2 cellular contexts compared by ENCODE assay signal in the genomic region with DNA sequence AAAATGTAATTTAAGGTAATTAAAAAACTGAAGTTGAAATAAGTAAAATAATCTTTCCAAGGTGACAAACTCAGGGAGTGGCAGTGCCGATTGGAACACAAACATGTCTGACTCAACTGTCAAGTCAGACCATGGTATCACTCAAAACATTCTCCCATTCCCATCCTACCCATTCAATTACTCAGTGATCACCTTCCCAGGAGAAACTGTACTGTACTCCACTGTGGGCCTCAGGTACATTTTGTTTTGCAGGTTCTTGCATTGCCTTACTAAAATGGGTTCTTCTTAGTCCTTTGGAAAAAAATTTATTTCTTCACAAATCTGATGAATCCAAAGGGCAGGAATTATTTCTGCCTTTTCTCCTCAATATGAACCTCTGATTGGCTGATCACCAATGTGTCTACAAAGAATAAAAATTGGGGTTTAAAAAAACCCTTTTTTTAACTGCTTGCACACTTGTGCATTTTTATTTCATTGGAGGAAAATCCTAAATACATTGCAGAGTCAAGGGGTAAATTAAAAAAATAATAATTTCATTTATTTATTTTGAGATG.
TF ChIP-seq lines count a peak whose summit lies in the region.

No MANE protein-coding gene starts in this region.

TF ChIP-seq in GM23338, 12 proteins besides CTCF, POLR2A, EP300 and RAD21 (continued from another document):
- TF ChIP-seq, protein P1, sequence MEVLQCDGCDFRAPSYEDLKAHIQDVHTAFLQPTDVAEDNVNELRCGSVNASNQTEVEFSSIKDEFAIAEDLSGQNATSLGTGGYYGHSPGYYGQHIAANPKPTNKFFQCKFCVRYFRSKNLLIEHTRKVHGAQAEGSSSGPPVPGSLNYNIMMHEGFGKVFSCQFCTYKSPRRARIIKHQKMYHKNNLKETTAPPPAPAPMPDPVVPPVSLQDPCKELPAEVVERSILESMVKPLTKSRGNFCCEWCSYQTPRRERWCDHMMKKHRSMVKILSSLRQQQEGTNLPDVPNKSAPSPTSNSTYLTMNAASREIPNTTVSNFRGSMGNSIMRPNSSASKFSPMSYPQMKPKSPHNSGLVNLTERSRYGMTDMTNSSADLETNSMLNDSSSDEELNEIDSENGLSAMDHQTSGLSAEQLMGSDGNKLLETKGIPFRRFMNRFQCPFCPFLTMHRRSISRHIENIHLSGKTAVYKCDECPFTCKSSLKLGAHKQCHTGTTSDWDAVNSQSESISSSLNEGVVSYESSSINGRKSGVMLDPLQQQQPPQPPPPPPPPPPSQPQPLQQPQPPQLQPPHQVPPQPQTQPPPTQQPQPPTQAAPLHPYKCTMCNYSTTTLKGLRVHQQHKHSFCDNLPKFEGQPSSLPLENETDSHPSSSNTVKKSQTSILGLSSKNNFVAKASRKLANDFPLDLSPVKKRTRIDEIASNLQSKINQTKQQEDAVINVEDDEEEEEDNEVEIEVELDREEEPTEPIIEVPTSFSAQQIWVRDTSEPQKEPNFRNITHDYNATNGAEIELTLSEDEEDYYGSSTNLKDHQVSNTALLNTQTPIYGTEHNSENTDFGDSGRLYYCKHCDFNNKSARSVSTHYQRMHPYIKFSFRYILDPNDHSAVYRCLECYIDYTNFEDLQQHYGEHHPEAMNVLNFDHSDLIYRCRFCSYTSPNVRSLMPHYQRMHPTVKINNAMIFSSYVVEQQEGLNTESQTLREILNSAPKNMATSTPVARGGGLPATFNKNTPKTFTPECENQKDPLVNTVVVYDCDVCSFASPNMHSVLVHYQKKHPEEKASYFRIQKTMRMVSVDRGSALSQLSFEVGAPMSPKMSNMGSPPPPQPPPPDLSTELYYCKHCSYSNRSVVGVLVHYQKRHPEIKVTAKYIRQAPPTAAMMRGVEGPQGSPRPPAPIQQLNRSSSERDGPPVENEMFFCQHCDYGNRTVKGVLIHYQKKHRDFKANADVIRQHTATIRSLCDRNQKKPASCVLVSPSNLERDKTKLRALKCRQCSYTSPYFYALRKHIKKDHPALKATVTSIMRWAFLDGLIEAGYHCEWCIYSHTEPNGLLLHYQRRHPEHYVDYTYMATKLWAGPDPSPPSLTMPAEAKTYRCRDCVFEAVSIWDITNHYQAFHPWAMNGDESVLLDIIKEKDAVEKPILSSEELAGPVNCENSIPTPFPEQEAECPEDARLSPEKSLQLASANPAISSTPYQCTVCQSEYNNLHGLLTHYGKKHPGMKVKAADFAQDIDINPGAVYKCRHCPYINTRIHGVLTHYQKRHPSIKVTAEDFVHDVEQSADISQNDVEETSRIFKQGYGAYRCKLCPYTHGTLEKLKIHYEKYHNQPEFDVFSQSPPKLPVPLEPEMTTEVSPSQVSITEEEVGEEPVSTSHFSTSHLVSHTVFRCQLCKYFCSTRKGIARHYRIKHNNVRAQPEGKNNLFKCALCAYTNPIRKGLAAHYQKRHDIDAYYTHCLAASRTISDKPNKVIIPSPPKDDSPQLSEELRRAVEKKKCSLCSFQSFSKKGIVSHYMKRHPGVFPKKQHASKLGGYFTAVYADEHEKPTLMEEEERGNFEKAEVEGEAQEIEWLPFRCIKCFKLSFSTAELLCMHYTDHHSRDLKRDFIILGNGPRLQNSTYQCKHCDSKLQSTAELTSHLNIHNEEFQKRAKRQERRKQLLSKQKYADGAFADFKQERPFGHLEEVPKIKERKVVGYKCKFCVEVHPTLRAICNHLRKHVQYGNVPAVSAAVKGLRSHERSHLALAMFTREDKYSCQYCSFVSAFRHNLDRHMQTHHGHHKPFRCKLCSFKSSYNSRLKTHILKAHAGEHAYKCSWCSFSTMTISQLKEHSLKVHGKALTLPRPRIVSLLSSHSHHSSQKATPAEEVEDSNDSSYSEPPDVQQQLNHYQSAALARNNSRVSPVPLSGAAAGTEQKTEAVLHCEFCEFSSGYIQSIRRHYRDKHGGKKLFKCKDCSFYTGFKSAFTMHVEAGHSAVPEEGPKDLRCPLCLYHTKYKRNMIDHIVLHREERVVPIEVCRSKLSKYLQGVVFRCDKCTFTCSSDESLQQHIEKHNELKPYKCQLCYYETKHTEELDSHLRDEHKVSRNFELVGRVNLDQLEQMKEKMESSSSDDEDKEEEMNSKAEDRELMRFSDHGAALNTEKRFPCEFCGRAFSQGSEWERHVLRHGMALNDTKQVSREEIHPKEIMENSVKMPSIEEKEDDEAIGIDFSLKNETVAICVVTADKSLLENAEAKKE (CRISPR knock-in tag; IDR thresholded peaks at IDR 0.05), result no peak
- no peak for TF ChIP-seq JUNB (IDR thresholded peaks at IDR 0.05; ENCODE audit: unreplicated experiment)
- no peak for TF ChIP-seq NANOG (IDR thresholded peaks at IDR 0.05; ENCODE audit: borderline replicate concordance)
- no peak for TF ChIP-seq POLR2AphosphoS5 (IDR thresholded peaks at IDR 0.05; ENCODE audit: low read depth)
- no peak for TF ChIP-seq STAT1 (IDR thresholded peaks at IDR 0.05; ENCODE audit: unreplicated experiment)
- TF ChIP-seq EZH2phosphoT487 (IDR thresholded peaks at IDR 0.05; ENCODE audit: unreplicated experiment), result no peak
- TF ChIP-seq ZNF331 (CRISPR knock-in tag; IDR thresholded peaks at IDR 0.05; ENCODE audit: low read depth), result no peak
- TF ChIP-seq, protein P2, sequence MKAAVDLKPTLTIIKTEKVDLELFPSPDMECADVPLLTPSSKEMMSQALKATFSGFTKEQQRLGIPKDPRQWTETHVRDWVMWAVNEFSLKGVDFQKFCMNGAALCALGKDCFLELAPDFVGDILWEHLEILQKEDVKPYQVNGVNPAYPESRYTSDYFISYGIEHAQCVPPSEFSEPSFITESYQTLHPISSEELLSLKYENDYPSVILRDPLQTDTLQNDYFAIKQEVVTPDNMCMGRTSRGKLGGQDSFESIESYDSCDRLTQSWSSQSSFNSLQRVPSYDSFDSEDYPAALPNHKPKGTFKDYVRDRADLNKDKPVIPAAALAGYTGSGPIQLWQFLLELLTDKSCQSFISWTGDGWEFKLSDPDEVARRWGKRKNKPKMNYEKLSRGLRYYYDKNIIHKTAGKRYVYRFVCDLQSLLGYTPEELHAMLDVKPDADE (IDR thresholded peaks at IDR 0.05), result no peak

TF ChIP-seq in K562, 482 proteins besides CTCF, POLR2A, EP300 and RAD21 (continued from another document and continues in another):
- TF ChIP-seq, protein P3, sequence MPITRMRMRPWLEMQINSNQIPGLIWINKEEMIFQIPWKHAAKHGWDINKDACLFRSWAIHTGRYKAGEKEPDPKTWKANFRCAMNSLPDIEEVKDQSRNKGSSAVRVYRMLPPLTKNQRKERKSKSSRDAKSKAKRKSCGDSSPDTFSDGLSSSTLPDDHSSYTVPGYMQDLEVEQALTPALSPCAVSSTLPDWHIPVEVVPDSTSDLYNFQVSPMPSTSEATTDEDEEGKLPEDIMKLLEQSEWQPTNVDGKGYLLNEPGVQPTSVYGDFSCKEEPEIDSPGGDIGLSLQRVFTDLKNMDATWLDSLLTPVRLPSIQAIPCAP (CRISPR knock-in tag; IDR thresholded peaks at IDR 0.05; ENCODE audit: borderline replicate concordance), result no peak
- TF ChIP-seq POLR3G (IDR thresholded peaks at IDR 0.05; ENCODE audit: extremely low read depth, insufficient read length, insufficient replicate concordance) (no peak), SNIP1 (IDR thresholded peaks at IDR 0.05; ENCODE audit: low read depth) (no peak), ZNF707 (CRISPR knock-in tag; conservative IDR thresholded peaks at IDR 0.05) (no peak), NRF1 (conservative IDR thresholded peaks at IDR 0.05 in 1 of 2, IDR thresholded peaks at IDR 0.05 in 1 of 2) (no peak), PHF20 (IDR thresholded peaks at IDR 0.05; ENCODE audit: partially characterized antibody) (no peak), HLTF (IDR thresholded peaks at IDR 0.05) (no peak), ZC3H11A (IDR thresholded peaks at IDR 0.05; ENCODE audit: low read depth, low read length) (no peak), NFE2L1 (tag; IDR thresholded peaks at IDR 0.05; ENCODE audit: borderline replicate concordance, low read depth) (no peak; the same call in 1 of the 2 replicates), CHD2 (IDR thresholded peaks at IDR 0.05; ENCODE audit: low read depth, low read length) (no peak), NFATC3 (IDR thresholded peaks at IDR 0.05) (no peak), HDAC1 (IDR thresholded peaks at IDR 0.05) (no peak), PTTG1 (tag; IDR thresholded peaks at IDR 0.05; ENCODE audit: low read depth) (no peak), PTRF (tag; IDR thresholded peaks at IDR 0.05) (peak; percentile 30; the same call in 1 of the 2 replicates), FOXJ2 (tag; IDR thresholded peaks at IDR 0.05) (no peak; the same call in 1 of the 2 replicates), ZNF436 (CRISPR knock-in tag; IDR thresholded peaks at IDR 0.05) (no peak), ZFP36 (IDR thresholded peaks at IDR 0.05; ENCODE audit: low read depth, low read length, partially characterized antibody) (no peak), CC2D1A (IDR thresholded peaks at IDR 0.05) (no peak)
- TF ChIP-seq, protein P4, sequence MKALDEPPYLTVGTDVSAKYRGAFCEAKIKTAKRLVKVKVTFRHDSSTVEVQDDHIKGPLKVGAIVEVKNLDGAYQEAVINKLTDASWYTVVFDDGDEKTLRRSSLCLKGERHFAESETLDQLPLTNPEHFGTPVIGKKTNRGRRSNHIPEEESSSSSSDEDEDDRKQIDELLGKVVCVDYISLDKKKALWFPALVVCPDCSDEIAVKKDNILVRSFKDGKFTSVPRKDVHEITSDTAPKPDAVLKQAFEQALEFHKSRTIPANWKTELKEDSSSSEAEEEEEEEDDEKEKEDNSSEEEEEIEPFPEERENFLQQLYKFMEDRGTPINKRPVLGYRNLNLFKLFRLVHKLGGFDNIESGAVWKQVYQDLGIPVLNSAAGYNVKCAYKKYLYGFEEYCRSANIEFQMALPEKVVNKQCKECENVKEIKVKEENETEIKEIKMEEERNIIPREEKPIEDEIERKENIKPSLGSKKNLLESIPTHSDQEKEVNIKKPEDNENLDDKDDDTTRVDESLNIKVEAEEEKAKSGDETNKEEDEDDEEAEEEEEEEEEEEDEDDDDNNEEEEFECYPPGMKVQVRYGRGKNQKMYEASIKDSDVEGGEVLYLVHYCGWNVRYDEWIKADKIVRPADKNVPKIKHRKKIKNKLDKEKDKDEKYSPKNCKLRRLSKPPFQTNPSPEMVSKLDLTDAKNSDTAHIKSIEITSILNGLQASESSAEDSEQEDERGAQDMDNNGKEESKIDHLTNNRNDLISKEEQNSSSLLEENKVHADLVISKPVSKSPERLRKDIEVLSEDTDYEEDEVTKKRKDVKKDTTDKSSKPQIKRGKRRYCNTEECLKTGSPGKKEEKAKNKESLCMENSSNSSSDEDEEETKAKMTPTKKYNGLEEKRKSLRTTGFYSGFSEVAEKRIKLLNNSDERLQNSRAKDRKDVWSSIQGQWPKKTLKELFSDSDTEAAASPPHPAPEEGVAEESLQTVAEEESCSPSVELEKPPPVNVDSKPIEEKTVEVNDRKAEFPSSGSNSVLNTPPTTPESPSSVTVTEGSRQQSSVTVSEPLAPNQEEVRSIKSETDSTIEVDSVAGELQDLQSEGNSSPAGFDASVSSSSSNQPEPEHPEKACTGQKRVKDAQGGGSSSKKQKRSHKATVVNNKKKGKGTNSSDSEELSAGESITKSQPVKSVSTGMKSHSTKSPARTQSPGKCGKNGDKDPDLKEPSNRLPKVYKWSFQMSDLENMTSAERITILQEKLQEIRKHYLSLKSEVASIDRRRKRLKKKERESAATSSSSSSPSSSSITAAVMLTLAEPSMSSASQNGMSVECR (CRISPR knock-in tag; IDR thresholded peaks at IDR 0.05), result no peak
- TF ChIP-seq, protein P5, sequence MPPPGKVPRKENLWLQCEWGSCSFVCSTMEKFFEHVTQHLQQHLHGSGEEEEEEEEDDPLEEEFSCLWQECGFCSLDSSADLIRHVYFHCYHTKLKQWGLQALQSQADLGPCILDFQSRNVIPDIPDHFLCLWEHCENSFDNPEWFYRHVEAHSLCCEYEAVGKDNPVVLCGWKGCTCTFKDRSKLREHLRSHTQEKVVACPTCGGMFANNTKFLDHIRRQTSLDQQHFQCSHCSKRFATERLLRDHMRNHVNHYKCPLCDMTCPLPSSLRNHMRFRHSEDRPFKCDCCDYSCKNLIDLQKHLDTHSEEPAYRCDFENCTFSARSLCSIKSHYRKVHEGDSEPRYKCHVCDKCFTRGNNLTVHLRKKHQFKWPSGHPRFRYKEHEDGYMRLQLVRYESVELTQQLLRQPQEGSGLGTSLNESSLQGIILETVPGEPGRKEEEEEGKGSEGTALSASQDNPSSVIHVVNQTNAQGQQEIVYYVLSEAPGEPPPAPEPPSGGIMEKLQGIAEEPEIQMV (tag; conservative IDR thresholded peaks at IDR 0.05; ENCODE audit: low read depth), result peak; percentile 29; the same call in 1 of the 2 replicates
- TF ChIP-seq, protein P6, sequence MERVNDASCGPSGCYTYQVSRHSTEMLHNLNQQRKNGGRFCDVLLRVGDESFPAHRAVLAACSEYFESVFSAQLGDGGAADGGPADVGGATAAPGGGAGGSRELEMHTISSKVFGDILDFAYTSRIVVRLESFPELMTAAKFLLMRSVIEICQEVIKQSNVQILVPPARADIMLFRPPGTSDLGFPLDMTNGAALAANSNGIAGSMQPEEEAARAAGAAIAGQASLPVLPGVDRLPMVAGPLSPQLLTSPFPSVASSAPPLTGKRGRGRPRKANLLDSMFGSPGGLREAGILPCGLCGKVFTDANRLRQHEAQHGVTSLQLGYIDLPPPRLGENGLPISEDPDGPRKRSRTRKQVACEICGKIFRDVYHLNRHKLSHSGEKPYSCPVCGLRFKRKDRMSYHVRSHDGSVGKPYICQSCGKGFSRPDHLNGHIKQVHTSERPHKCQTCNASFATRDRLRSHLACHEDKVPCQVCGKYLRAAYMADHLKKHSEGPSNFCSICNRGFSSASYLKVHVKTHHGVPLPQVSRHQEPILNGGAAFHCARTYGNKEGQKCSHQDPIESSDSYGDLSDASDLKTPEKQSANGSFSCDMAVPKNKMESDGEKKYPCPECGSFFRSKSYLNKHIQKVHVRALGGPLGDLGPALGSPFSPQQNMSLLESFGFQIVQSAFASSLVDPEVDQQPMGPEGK (CRISPR knock-in tag; IDR thresholded peaks at IDR 0.05; ENCODE audit: borderline replicate concordance), result no peak
- TF ChIP-seq, protein P7, sequence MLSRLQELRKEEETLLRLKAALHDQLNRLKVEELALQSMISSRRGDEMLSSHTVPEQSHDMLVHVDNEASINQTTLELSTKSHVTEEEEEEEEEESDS (CRISPR knock-in tag; IDR thresholded peaks at IDR 0.05), result no peak
- TF ChIP-seq, protein P8, sequence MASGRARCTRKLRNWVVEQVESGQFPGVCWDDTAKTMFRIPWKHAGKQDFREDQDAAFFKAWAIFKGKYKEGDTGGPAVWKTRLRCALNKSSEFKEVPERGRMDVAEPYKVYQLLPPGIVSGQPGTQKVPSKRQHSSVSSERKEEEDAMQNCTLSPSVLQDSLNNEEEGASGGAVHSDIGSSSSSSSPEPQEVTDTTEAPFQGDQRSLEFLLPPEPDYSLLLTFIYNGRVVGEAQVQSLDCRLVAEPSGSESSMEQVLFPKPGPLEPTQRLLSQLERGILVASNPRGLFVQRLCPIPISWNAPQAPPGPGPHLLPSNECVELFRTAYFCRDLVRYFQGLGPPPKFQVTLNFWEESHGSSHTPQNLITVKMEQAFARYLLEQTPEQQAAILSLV (tag; IDR thresholded peaks at IDR 0.05), result no peak
